ENCODE assay signal across 8 cellular contexts in the genomic region with DNA sequence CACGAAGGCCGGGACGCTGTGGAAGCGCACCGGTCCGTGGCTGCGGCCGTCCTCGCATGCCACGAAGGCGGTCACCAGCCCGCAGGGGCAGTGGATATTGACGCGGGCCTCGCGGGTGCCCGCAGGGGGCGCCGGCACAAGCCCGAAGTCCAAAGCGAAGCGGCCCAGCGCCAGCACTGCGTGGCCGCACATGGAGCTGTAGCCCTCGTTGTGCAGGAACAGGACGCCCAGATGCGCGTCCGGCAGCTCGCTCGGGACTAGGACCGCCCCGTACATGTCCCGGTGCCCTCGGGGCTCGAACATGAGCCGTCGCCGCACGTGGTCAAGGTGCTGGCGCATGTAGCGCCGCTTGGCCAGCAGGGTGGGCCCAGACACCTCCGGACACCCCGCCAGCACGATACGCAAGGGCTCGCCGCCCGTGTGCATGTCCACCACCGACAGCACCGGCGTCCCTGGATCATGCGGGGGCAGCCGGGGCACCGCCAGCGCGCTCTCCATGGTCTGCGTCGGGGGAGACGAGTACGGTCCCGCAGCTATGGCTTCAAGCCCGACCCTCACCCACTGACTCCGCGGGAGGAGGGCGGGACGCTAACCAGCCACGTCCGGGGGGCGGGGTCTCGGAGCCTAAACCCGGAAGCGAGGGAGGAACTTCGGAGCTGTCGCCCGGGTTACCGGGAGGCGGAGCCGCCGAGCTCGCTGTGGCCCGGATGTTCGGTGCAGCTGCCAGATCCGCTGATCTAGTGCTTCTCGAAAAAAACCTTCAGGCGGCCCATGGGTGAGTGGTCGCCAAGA. TPM values are rescaled to one million over a fixed set of nuclear protein-coding genes. Genes with fewer than 3 reads are reported as not detected.
DNase-seq lines count a peak whose midpoint lies in the region; ATAC-seq and TF ChIP-seq lines count a peak whose summit lies in the region.

A gene with protein sequence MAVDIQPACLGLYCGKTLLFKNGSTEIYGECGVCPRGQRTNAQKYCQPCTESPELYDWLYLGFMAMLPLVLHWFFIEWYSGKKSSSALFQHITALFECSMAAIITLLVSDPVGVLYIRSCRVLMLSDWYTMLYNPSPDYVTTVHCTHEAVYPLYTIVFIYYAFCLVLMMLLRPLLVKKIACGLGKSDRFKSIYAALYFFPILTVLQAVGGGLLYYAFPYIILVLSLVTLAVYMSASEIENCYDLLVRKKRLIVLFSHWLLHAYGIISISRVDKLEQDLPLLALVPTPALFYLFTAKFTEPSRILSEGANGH (plus strand): TSS at position 699 of the 792 bp plus-strand sequence. CDS start 73 bp downstream, at position 772.
A gene (minus strand): TSS at position 590 of the 792 bp plus-strand sequence. CDS start 92 bp downstream, at position 498.

- CTCF ChIA-PET in CD4-positive, alpha-beta T cell (lab: Charles Lee): interaction anchor here (0.9 to 1.6 kb wide), 6 partner anchors 14 to 1053 kb away, joined by 3 to 7 read pairs (median 6); a partner anchor contains a TSS

- H3K9me3 ChIP-seq in CD4-positive, alpha-beta T cell (ENCODE audit: control insufficient read depth, low read length): no peaks in the 10 kb centered on the region
- H3K9me3 ChIP-seq in liver (ENCODE audit: control insufficient read depth in 4 of 4, low read length in 3 of 4): no peaks in the 10 kb centered on the region

- peaks cover 73% of the 10 kb centered on the region for H3K4me1 Mint-ChIP-seq in CD4-positive, alpha-beta T cell (ENCODE audit: low read depth)

- H3K4me1 ChIP-seq in liver (ENCODE audit: control insufficient read depth in 4 of 4, insufficient read depth in 4 of 4, low read length in 3 of 4): peaks cover 5 to 36% (median 26%) of the 10 kb centered on the region in 4 donors

- POLR2A ChIA-PET in CD4-positive, alpha-beta T cell (lab: Charles Lee): interaction anchor here (0.6 to 3.0 kb wide), 14 partner anchors 11 to 1239 kb away, joined by 3 to 42 read pairs (median 5); a partner anchor contains a TSS

- H3K27me3 ChIP-seq in CD4-positive, alpha-beta T cell (ENCODE audit: control insufficient read depth, insufficient read depth, low read length): no peaks in the 10 kb centered on the region
- H3K27me3 ChIP-seq in liver (ENCODE audit: control insufficient read depth in 4 of 4, insufficient read depth in 4 of 4, low read length in 3 of 4): no peaks in the 10 kb centered on the region

- peak; percentile 95 to 99 (median 97) for DNase-seq in CD4-positive, alpha-beta T cell
- DNase-seq in NCI-H774 (lab: John Stamatoyannopoulos, UW) (peak; percentile 88), dermis blood vessel endothelial cell (peak; percentile 97)
- peak; percentile 99 for DNase-seq in activated CD4-positive, alpha-beta T cell treated with anti-CD3 and anti-CD28 coated beads, Interleukin-2, amount 50 U/mL, for 4 hours
- peak; percentile 98 for DNase-seq in stimulated activated CD4-positive, alpha-beta T cell treated with anti-CD3 and anti-CD28 coated beads, Interleukin-4, amount 100 ng/mL, for 24 hours

- H3K27me3 Mint-ChIP-seq in CD4-positive, alpha-beta T cell: no peaks in the 10 kb centered on the region

- peak within 1 kb of the TSS; percentile 63 for H3K27ac ChIP-seq in CD4-positive, alpha-beta T cell (ENCODE audit: low read depth, low read length)
- peak within 1 kb of the TSS; percentile 93 to 98 for H3K27ac ChIP-seq in liver (ENCODE audit: low read depth in 1 of 2, low read length in 2 of 2)

- no peaks in the 10 kb centered on the region for H3K9me3 Mint-ChIP-seq in CD4-positive, alpha-beta T cell

- TF ChIP-seq RAD21 in liver (IDR thresholded peaks at IDR 0.05): peak in 1 of 2 donors; percentile 52

- H3K4me3 Mint-ChIP-seq in CD4-positive, alpha-beta T cell: peak within 1 kb of the TSS; percentile 99

- WGBS in liver: under 1% methylated on average over 89 of the region's 89 CpGs

- H3K36me3 Mint-ChIP-seq in CD4-positive, alpha-beta T cell (ENCODE audit: low read depth): peaks cover 33% of the 10 kb centered on the region

- ATAC-seq in CD4-positive, alpha-beta T cell (ENCODE audit: poor library complexity): peak; percentile 95
- ATAC-seq in GM19397 (IDR thresholded peaks at IDR 0.05; ENCODE audit: unreplicated experiment) (peak; percentile 87), HG03571 (IDR thresholded peaks at IDR 0.05; ENCODE audit: unreplicated experiment) (peak; percentile 83)

- H3K36me3 ChIP-seq in liver (ENCODE audit: control insufficient read depth in 4 of 4, insufficient read depth in 3 of 4, low read depth in 1 of 4, low read length in 3 of 4): peaks cover 0 to 15% (median 8%) of the 10 kb centered on the region in 4 donors

- peak within 1 kb of the TSS; percentile 96 for H3K27ac Mint-ChIP-seq in CD4-positive, alpha-beta T cell

- peak within 1 kb of the TSS; percentile 70 to 90 for H3K9ac ChIP-seq in liver (ENCODE audit: low read depth in 1 of 2, low read length in 2 of 2)

- peak within 1 kb of the TSS; percentile 61 to 74 (median 69) for H3K4me3 ChIP-seq in liver (ENCODE audit: low read depth in 1 of 3, low read length in 3 of 3)

- TF ChIP-seq CTCF in CD4-positive, alpha-beta T cell (IDR thresholded peaks at IDR 0.05): peak; percentile 28
- peak; percentile 38 for TF ChIP-seq CTCF in liver (IDR thresholded peaks at IDR 0.05; ENCODE audit: low read depth, low read length, missing input control)

- intact Hi-C loops in CD4-positive, alpha-beta T cell (cut with DNase I, micrococcal nuclease): loop anchor here (2.0 to 10.0 kb wide), 9 partner anchors 19 to 1491 kb away; a partner anchor contains a TSS

TF ChIP-seq in liver, 16 proteins besides CTCF, POLR2A, EP300 and RAD21 (continues in another document):
- TF ChIP-seq TAF1 (conservative IDR thresholded peaks at IDR 0.05): peak; percentile 56
- TF ChIP-seq HNF4G (IDR thresholded peaks at IDR 0.05): peak; percentile 7
- TF ChIP-seq, protein P1, sequence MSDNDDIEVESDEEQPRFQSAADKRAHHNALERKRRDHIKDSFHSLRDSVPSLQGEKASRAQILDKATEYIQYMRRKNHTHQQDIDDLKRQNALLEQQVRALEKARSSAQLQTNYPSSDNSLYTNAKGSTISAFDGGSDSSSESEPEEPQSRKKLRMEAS (IDR thresholded peaks at IDR 0.05): peak; percentile 63
- no peak for TF ChIP-seq FOXA2 (IDR thresholded peaks at IDR 0.05)
- peak; percentile 32 for TF ChIP-seq SP1 (IDR thresholded peaks at IDR 0.05)
- TF ChIP-seq NR2F2 (IDR thresholded peaks at IDR 0.05): no peak
- no peak for TF ChIP-seq JUND (IDR thresholded peaks at IDR 0.05)
- peak in 1 of 2 donors; percentile 6 for TF ChIP-seq EGR1 (IDR thresholded peaks at IDR 0.05; ENCODE audit: low read depth in 2 of 2)
- peak; percentile 51 for TF ChIP-seq YY1 (IDR thresholded peaks at IDR 0.05)
- TF ChIP-seq, protein P2, sequence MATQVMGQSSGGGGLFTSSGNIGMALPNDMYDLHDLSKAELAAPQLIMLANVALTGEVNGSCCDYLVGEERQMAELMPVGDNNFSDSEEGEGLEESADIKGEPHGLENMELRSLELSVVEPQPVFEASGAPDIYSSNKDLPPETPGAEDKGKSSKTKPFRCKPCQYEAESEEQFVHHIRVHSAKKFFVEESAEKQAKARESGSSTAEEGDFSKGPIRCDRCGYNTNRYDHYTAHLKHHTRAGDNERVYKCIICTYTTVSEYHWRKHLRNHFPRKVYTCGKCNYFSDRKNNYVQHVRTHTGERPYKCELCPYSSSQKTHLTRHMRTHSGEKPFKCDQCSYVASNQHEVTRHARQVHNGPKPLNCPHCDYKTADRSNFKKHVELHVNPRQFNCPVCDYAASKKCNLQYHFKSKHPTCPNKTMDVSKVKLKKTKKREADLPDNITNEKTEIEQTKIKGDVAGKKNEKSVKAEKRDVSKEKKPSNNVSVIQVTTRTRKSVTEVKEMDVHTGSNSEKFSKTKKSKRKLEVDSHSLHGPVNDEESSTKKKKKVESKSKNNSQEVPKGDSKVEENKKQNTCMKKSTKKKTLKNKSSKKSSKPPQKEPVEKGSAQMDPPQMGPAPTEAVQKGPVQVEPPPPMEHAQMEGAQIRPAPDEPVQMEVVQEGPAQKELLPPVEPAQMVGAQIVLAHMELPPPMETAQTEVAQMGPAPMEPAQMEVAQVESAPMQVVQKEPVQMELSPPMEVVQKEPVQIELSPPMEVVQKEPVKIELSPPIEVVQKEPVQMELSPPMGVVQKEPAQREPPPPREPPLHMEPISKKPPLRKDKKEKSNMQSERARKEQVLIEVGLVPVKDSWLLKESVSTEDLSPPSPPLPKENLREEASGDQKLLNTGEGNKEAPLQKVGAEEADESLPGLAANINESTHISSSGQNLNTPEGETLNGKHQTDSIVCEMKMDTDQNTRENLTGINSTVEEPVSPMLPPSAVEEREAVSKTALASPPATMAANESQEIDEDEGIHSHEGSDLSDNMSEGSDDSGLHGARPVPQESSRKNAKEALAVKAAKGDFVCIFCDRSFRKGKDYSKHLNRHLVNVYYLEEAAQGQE (IDR thresholded peaks at IDR 0.05): peak; percentile 54
- peak; percentile 35 to 62 for TF ChIP-seq HNF4A (conservative IDR thresholded peaks at IDR 0.05)
- no peak for TF ChIP-seq FOXA1 (IDR thresholded peaks at IDR 0.05)
- TF ChIP-seq, protein P3, sequence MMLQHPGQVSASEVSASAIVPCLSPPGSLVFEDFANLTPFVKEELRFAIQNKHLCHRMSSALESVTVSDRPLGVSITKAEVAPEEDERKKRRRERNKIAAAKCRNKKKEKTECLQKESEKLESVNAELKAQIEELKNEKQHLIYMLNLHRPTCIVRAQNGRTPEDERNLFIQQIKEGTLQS (IDR thresholded peaks at IDR 0.05): no peak
- TF ChIP-seq GABPA (IDR thresholded peaks at IDR 0.05 in 1 of 2, conservative IDR thresholded peaks at IDR 0.05 in 1 of 2): peak in 1 of 2 donors; percentile 81

RNA-seq across cellular contexts. Expression of the first gene that starts in this region (rescaled TPM):
- 1 to 10 TPM; 9.4 to 9.8 TPM for total RNA-seq in CD4-positive, alpha-beta T cell
- total RNA-seq in dermis blood vessel endothelial cell (78.1 and 86.0 TPM in 2 replicates), liver (10 to 100 TPM; 41.2 to 65.1 TPM)
- polyA plus RNA-seq in liver: 10 to 100 TPM; 19.7 to 23.9 TPM

RNA-seq across cellular contexts. Expression of the second gene that starts in this region (rescaled TPM):
- total RNA-seq in CD4-positive, alpha-beta T cell: 10 to 100 TPM; 10.6 to 11.1 TPM
- 16.6 and 41.4 TPM in 2 replicates for total RNA-seq in dermis blood vessel endothelial cell
- 10 to 100 TPM in 1 of 2 donors, 1 to 10 TPM in 1; 9.3 to 35.1 TPM for total RNA-seq in liver
- 10 to 100 TPM; 21.4 to 36.3 TPM for polyA plus RNA-seq in liver

Comparison
In these comparisons a context has a peak if more than half of its experiments do, and no peak if none do; other contexts are left out.
1. Peak in every context shown above with its lines: DNase-seq, ATAC-seq, H3K4me3 ChIP-seq and H3K27ac ChIP-seq.